ENCODE assay signal across 10 cellular contexts in the genomic region with DNA sequence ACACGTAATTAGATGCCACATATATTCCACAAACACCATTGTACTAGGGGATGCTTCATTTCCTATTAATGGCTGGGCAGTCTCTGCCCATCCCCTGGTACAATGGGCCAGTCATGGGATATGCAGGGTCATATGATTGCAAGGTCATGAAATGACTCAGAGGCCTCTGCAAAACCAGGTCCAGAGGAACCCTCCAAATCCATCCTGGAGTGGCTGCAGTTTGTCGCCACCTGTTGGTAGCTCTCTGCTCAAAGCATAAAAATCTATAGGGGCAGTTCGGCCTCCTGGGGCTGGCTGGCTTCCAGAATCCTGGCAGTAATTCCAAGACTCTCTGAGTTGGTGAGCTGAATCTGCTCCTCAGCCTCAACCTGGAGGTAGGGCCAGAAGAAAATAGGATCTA. TPM values are rescaled to one million over a fixed set of nuclear protein-coding genes. Genes with fewer than 3 reads are reported as not detected.
DNase-seq lines count a peak whose midpoint lies in the region; ATAC-seq and TF ChIP-seq lines count a peak whose summit lies in the region.
"Had no signal": no experiment of that assay in that cellular context is flagged by ENCODE, and none has a peak within 500 bp of the region (broad histone marks: within the 10 kb centered on the region; RNA-seq: fewer than 3 reads in every experiment).

No MANE protein-coding gene starts in this region.

- H3K9ac ChIP-seq in IMR-90 (ENCODE audit: low read depth, low read length): no peak overlapping the region

- H3K4me3 ChIP-seq in CD8-positive, alpha-beta T cell (ENCODE audit: low read depth, low read length): no peak overlapping the region
- H3K4me3 ChIP-seq in IMR-90 (ENCODE audit: insufficient read depth, low read depth, low read length): no peak overlapping the region
- H3K4me3 ChIP-seq in thyroid gland (replicated peaks in 1 of 3): no peak overlapping the region
- H3K4me3 ChIP-seq: HAP-1 had no signal

- peak overlapping the region; percentile 36 for H2AK9ac ChIP-seq in IMR-90 (replicated peaks; ENCODE audit: low read depth, low read length, poor library complexity)

- H2AFZ ChIP-seq in IMR-90 (replicated peaks; ENCODE audit: low read length, poor library complexity): no peak overlapping the region

- H3K9me3 Mint-ChIP-seq in CD8-positive, alpha-beta T cell: no peaks in the 10 kb centered on the region
- H3K9me3 Mint-ChIP-seq: central memory CD8-positive, alpha-beta T cell had no signal

- H2AK5ac ChIP-seq in IMR-90 (ENCODE audit: low read depth, low read length): no peak overlapping the region

- H3K9me1 ChIP-seq in IMR-90 (ENCODE audit: insufficient read depth, low read length): no peaks in the 10 kb centered on the region

- no CpG with 5 or more reads among the region's 3 CpGs for WGBS in IMR-90 (ENCODE audit: extremely low coverage in 2 of 2, insufficient read length in 1 of 2), 2 experiments
- 100% methylated on average over 1 to 3 of the region's 3 CpGs for WGBS in thyroid gland, 2 donors

- H2BK5ac ChIP-seq in IMR-90 (ENCODE audit: low read depth, low read length, poor library complexity, severe bottlenecking): no peak overlapping the region

- no peak overlapping the region for H3K4me3 Mint-ChIP-seq in CD8-positive, alpha-beta T cell
- H3K4me3 Mint-ChIP-seq: central memory CD8-positive, alpha-beta T cell had no signal

- CTCF ChIA-PET in CD8-positive, alpha-beta T cell (lab: Charles Lee): interaction anchor here (0.8 to 1.4 kb wide), 3 partner anchors 20 to 39 kb away, joined by 3 to 5 read pairs (median 4); no protein-coding TSS in a partner anchor
- CTCF ChIA-PET in IMR-90 (lab: Yijun Ruan, JAX): no interaction called here

- intact Hi-C loops in CD8-positive, alpha-beta T cell (cut with DNase I, micrococcal nuclease): loop anchor here (1.0 to 5.0 kb wide), 4 partner anchors 38 to 1149 kb away; no protein-coding TSS in a partner anchor
- intact Hi-C loops in IMR-90 (cut with micrococcal nuclease): no loop called here
- intact Hi-C loops in thyroid gland (cut with DNase I): no loop called here

- 0 out of 2 replicates have a peak, but pooled peaks have one; percentile 24 for TF ChIP-seq RAD21 in IMR-90 (IDR thresholded peaks at IDR 0.05; ENCODE audit: low read length)

- no peak overlapping the region for H4K8ac ChIP-seq in IMR-90 (ENCODE audit: low read depth in 2 of 2, low read length in 2 of 2)

- H3K4me1 Mint-ChIP-seq in CD8-positive, alpha-beta T cell (ENCODE audit: low read depth): no peaks in the 10 kb centered on the region
- H3K4me1 Mint-ChIP-seq: central memory CD8-positive, alpha-beta T cell had no signal

- no peak for TF ChIP-seq POLR2A in IMR-90 (IDR thresholded peaks at IDR 0.05; ENCODE audit: low read depth, low read length)
- TF ChIP-seq POLR2A in thyroid gland (IDR thresholded peaks at IDR 0.05): no peak

- ATAC-seq in CD8-positive, alpha-beta T cell: no peak
- no peak for ATAC-seq in IMR-90 (ENCODE audit: low read depth)
- ATAC-seq in GM18511 (IDR thresholded peaks at IDR 0.05; ENCODE audit: unreplicated experiment): no peak
- no peak for ATAC-seq in GM18519 (IDR thresholded peaks at IDR 0.05; ENCODE audit: low FRiP score, unreplicated experiment)

- TF ChIP-seq CTCF in CD8-positive, alpha-beta T cell (IDR thresholded peaks at IDR 0.05): peak; percentile 28
- TF ChIP-seq CTCF in IMR-90 (conservative IDR thresholded peaks at IDR 0.05; ENCODE audit: low read depth, low read length) (0 out of 2 replicates have a peak, but pooled peaks have one; percentile 27), thyroid gland (IDR thresholded peaks at IDR 0.05) (peak in 2 of 6 experiments; percentile 3 to 9)

- no peaks in the 10 kb centered on the region for H3K79me1 ChIP-seq in IMR-90 (ENCODE audit: low read depth in 1 of 2, low read length in 2 of 2)

- H3K36me3 ChIP-seq in CD8-positive, alpha-beta T cell (ENCODE audit: insufficient read depth, low read length): no peaks in the 10 kb centered on the region
- H3K36me3 ChIP-seq in IMR-90 (ENCODE audit: control insufficient read depth, insufficient read depth, low read length) (no peaks in the 10 kb centered on the region), thyroid gland (no peaks in the 10 kb centered on the region)
- H3K36me3 ChIP-seq: HAP-1 had no signal

- POLR2A ChIA-PET in CD8-positive, alpha-beta T cell (lab: Charles Lee): no interaction called here
- POLR2A ChIA-PET in IMR-90 (lab: Charles Lee; ENCODE audit: unreplicated experiment): no interaction called here

- H3K27ac ChIP-seq in CD8-positive, alpha-beta T cell (ENCODE audit: low read depth, low read length): no peak overlapping the region
- H3K27ac ChIP-seq in IMR-90 (ENCODE audit: insufficient read depth, low read length) (no peak overlapping the region), thyroid gland (no peak overlapping the region)

- no peak overlapping the region for H3K23ac ChIP-seq in IMR-90 (ENCODE audit: low read depth, low read length)

- H3K14ac ChIP-seq in IMR-90 (replicated peaks; ENCODE audit: low read depth, low read length): no peak overlapping the region

- no peaks in the 10 kb centered on the region for H3K36me3 Mint-ChIP-seq in CD8-positive, alpha-beta T cell

- dilution Hi-C loops in IMR-90 (cut with HindIII; ENCODE audit: low sequenced_read_pairs, unreplicated experiment): no loop called here

- no peaks in the 10 kb centered on the region for H3K27me3 ChIP-seq in CD8-positive, alpha-beta T cell (ENCODE audit: insufficient read depth, low read length)
- no peaks in the 10 kb centered on the region for H3K27me3 ChIP-seq in IMR-90 (ENCODE audit: control insufficient read depth, insufficient read depth, low read length)
- H3K27me3 ChIP-seq in thyroid gland: no peaks in the 10 kb centered on the region

- BruUV-seq in IMR-90 (replicated peaks; lab: Mats Ljungman, UMichigan): no TSS peak

- no peak overlapping the region for H2BK20ac ChIP-seq in IMR-90 (ENCODE audit: low read depth, low read length)

- no peak overlapping the region for H4K91ac ChIP-seq in IMR-90 (ENCODE audit: insufficient read depth, low read depth, low read length)

- no peak overlapping the region for H4K5ac ChIP-seq in IMR-90 (ENCODE audit: low read depth, low read length)

- H2BK15ac ChIP-seq in IMR-90 (ENCODE audit: low read depth, low read length): no peak overlapping the region

- H3K56ac ChIP-seq in IMR-90 (ENCODE audit: extremely low read depth, insufficient read depth, low read length): no peak overlapping the region

- no peaks in the 10 kb centered on the region for H3K27me3 Mint-ChIP-seq in CD8-positive, alpha-beta T cell (ENCODE audit: low read depth)
- H3K27me3 Mint-ChIP-seq: central memory CD8-positive, alpha-beta T cell had no signal

- H3K4ac ChIP-seq in IMR-90 (ENCODE audit: low read depth, low read length): no peak overlapping the region

- H2BK120ac ChIP-seq in IMR-90 (ENCODE audit: low read depth, low read length): no peak overlapping the region

- DNase-seq in CD8-positive, alpha-beta T cell: peak in 6 of 7 experiments; percentile 7 to 62 (median 25)
- DNase-seq in IMR-90 (no peak), activated T-cell treated with anti-CD3 and anti-CD28 coated beads for 4 hours (peak; percentile 11), islet precursor cell (peak; percentile 59), mesenteric fat pad (ENCODE audit: low spot score) (no peak), thyroid gland (no peak)

- H3K4me1 ChIP-seq in CD8-positive, alpha-beta T cell (ENCODE audit: insufficient read depth, low read length): no peaks in the 10 kb centered on the region
- H3K4me1 ChIP-seq in IMR-90 (ENCODE audit: control insufficient read depth, insufficient read depth, low read length) (no peaks in the 10 kb centered on the region), thyroid gland (no peaks in the 10 kb centered on the region)
- H3K4me1 ChIP-seq: HAP-1 had no signal

- no peaks in the 10 kb centered on the region for H3K9me3 ChIP-seq in CD8-positive, alpha-beta T cell (ENCODE audit: low read length)
- no peaks in the 10 kb centered on the region for H3K9me3 ChIP-seq in IMR-90 (ENCODE audit: control insufficient read depth, insufficient read depth, low read length)
- no peaks in the 10 kb centered on the region for H3K9me3 ChIP-seq in thyroid gland
- H3K9me3 ChIP-seq: HAP-1 had no signal

- no peak overlapping the region for H3K4me2 ChIP-seq in IMR-90 (ENCODE audit: low read depth, low read length)

- no peaks in the 10 kb centered on the region for H4K20me1 ChIP-seq in IMR-90 (ENCODE audit: insufficient read depth, low read length)

- H3K18ac ChIP-seq in IMR-90 (ENCODE audit: low read depth, low read length): no peak overlapping the region

- in situ Hi-C loops in IMR-90 (cut with MboI; ENCODE audit: low sequenced_read_pairs): no loop called here

- H3K27ac Mint-ChIP-seq in CD8-positive, alpha-beta T cell: no peak overlapping the region

TF ChIP-seq in IMR-90, 13 proteins besides CTCF, POLR2A, EP300 and RAD21:
- TF ChIP-seq FOS (IDR thresholded peaks at IDR 0.05; ENCODE audit: low read depth, low read length) (no peak), RCOR1 (IDR thresholded peaks at IDR 0.05; ENCODE audit: insufficient replicate concordance, low read length) (no peak), CHD1 (IDR thresholded peaks at IDR 0.05; ENCODE audit: low read depth, low read length) (no peak)
TF ChIP-seq in IMR-90: peak in this region for 0.

RNA-seq across cellular contexts. Expression of gene PUDP, which starts 22.9 kb away (rescaled TPM):
- total RNA-seq in CD8-positive, alpha-beta T cell: 1 to 10 TPM; 1.8 to 2.4 TPM
- total RNA-seq in IMR-90 (2012; rRNA removed) (22.2 and 25.0 TPM in 2 replicates), mesenteric fat pad (15.5 TPM), thyroid gland (10 to 100 TPM; 11.3 to 27.5 (median 18.0) TPM)
- polyA plus RNA-seq in IMR-90 (2012; rRNA removed): 28.6 and 29.4 TPM in 2 replicates
- polyA plus RNA-seq in IMR-90 (2012; cell fraction: cytosol; rRNA removed): 19.5 and 44.1 TPM in 2 replicates
- polyA plus RNA-seq in IMR-90 (2012; cell fraction: nucleus; rRNA removed; ENCODE audit: low replicate concordance): 9.6 and 13.2 TPM in 2 replicates

RNA-seq across cellular contexts. Expression of gene STS, which starts 23.4 kb away (rescaled TPM):
- total RNA-seq in CD8-positive, alpha-beta T cell: under 1 TPM; 0.57 to 0.78 TPM
- 3.4 and 3.6 TPM in 2 replicates for total RNA-seq in IMR-90 (2012; rRNA removed)
- polyA plus RNA-seq in IMR-90 (2012; rRNA removed): 2.4 and 2.6 TPM in 2 replicates
- 0.96 and 1.2 TPM in 2 replicates for polyA plus RNA-seq in IMR-90 (2012; cell fraction: cytosol; rRNA removed)
- polyA plus RNA-seq in IMR-90 (2012; cell fraction: nucleus; rRNA removed; ENCODE audit: low replicate concordance): 0.35 and 1.4 TPM in 2 replicates
- total RNA-seq in mesenteric fat pad: 30.8 TPM
- 1 to 10 TPM; 5.4 to 9.3 (median 6.7) TPM for total RNA-seq in thyroid gland

Comparison
In these comparisons a context has a peak if more than half of its experiments do, and no peak if none do; other contexts are left out.
1. DNase-seq: peak in CD8-positive, alpha-beta T cell (6 of 7), activated T-cell treated with anti-CD3 and anti-CD28 coated beads for 4 hours (single experiment) and islet precursor cell (single experiment); none in IMR-90 (single experiment), mesenteric fat pad (single experiment) and thyroid gland (0 of 2).
2. intact Hi-C loops: an anchor here in CD8-positive, alpha-beta T cell (1.0 to 5.0 kb wide); none called in IMR-90 and thyroid gland.